In genomic region chr12:125824276-125824675, GRCh38 we compare ENCODE assay signal across 35 cellular contexts.
"Had no signal": no experiment of that assay in that cellular context is flagged by ENCODE, and none has a peak within 500 bp of the region (broad histone marks: within the 10 kb centered on the region; RNA-seq: fewer than 3 reads in every experiment).

No MANE protein-coding gene starts in this region.

- H3K27ac ChIP-seq: adrenal gland, body of pancreas, brain microvascular endothelial cell, breast epithelium, cardiac muscle cell, VCaP had no signal

- ATAC-seq: activated CD8-positive, alpha-beta T cell treated with anti-CD3 and anti-CD28 coated beads for 36 hours; activated naive CD4-positive, alpha-beta T cell treated with anti-CD3 and anti-CD28 coated beads, Interleukin-2, amount 50 U/mL, for 72 hours; activated T-cell treated with anti-CD3 and anti-CD28 coated beads, Interleukin-2, amount 50 U/mL, for 4 hours; activated T-cell treated with anti-CD3 and anti-CD28 coated beads, Interleukin-2, amount 50 U/mL, for 72 hours; activated T-helper 17 cell treated with anti-CD3 and anti-CD28 coated beads, Interleukin-2, amount 50 U/mL, for 72 hours; body of pancreas had no signal

- H3K4me3 ChIP-seq: adrenal gland, body of pancreas, breast epithelium, cardiac muscle cell had no signal

- H3K4me1 ChIP-seq: adrenal gland, body of pancreas, breast epithelium had no signal

- H3K36me3 ChIP-seq: adrenal gland, brain microvascular endothelial cell, breast epithelium, cardiac muscle cell had no signal

- DNase-seq: activated B cell treated with CpG ODN at 0.5 μM for 24 hours; activated CD4-positive, alpha-beta memory T cell treated with anti-CD3 and anti-CD28 coated beads for 36 hours; activated CD4-positive, alpha-beta T cell treated with anti-CD3 and anti-CD28 coated beads for 4 hours; activated CD4-positive, alpha-beta T cell treated with anti-CD3 and anti-CD28 coated beads, Interleukin-2, amount 10 ng/mL, durations not matched to agents 24 days and 14 days; activated CD4-positive, alpha-beta T cell treated with anti-CD3 and anti-CD28 coated beads, Interleukin-2, amount 50 U/mL, for 1 hour; activated CD4-positive, alpha-beta T cell treated with anti-CD3 and anti-CD28 coated beads, Interleukin-2, amount 50 U/mL, for 4 hours; activated CD4-positive, CD25-positive, alpha-beta regulatory T cell treated with anti-CD3 and anti-CD28 coated beads, Interleukin-2, amount 50 U/mL, for 72 hours; activated CD8-positive, alpha-beta memory T cell treated with anti-CD3 and anti-CD28 coated beads, Interleukin-2, amount 50 U/mL, for 4 hours; activated CD8-positive, alpha-beta T cell treated with anti-CD3 and anti-CD28 coated beads for 36 hours; activated effector memory CD4-positive, alpha-beta T cell treated with anti-CD3 and anti-CD28 coated beads, Interleukin-2, amount 50 U/mL, for 16 hours; activated gamma-delta T cell treated with Interleukin-2 at 50 U/mL for 16 hours; activated naive CD4-positive, alpha-beta T cell; activated naive CD4-positive, alpha-beta T cell treated with anti-CD3 and anti-CD28 coated beads for 36 hours; activated naive CD4-positive, alpha-beta T cell treated with anti-CD3 and anti-CD28 coated beads, Interleukin-2, amount 50 U/mL, for 16 hours; activated naive CD8-positive, alpha-beta T cell treated with anti-CD3 and anti-CD28 coated beads for 36 hours; activated T-cell treated with anti-CD3 and anti-CD28 coated beads for 4 hours; activated T-cell treated with anti-CD3 and anti-CD28 coated beads, Interleukin-2, amount 50 U/mL, for 1 hour; activated T-cell treated with anti-CD3 and anti-CD28 coated beads, Interleukin-2, amount 50 U/mL, for 4 hours; activated T-cell treated with anti-CD3 and anti-CD28 coated beads, Interleukin-2, amount 50 U/mL, for 72 hours; adrenal gland; amniotic stem cell; aorta; body of pancreas; brain microvascular endothelial cell; caudate nucleus; cerebellar nuclear complex; T-helper 1 cell; T-helper 2 cell; T-helper 9 cell had no signal

- H3K27me3 ChIP-seq: adrenal gland, body of pancreas, brain microvascular endothelial cell, breast epithelium, cardiac muscle cell had no signal

- H3K9me3 ChIP-seq: adrenal gland had no signal

- FAIRE-seq: TTC549 had no signal
